In genomic region chr19:11528551-11529341, GRCh38 we compare ENCODE assay signal across 8 cellular contexts. TPM values are rescaled to one million over a fixed set of nuclear protein-coding genes. Genes with fewer than 3 reads are reported as not detected.
DNase-seq lines count a peak whose midpoint lies in the region; ATAC-seq and TF ChIP-seq lines count a peak whose summit lies in the region.

A gene with protein sequence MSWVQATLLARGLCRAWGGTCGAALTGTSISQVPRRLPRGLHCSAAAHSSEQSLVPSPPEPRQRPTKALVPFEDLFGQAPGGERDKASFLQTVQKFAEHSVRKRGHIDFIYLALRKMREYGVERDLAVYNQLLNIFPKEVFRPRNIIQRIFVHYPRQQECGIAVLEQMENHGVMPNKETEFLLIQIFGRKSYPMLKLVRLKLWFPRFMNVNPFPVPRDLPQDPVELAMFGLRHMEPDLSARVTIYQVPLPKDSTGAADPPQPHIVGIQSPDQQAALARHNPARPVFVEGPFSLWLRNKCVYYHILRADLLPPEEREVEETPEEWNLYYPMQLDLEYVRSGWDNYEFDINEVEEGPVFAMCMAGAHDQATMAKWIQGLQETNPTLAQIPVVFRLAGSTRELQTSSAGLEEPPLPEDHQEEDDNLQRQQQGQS (minus strand): TSS chr19:11529134. CDS start chr19:11519170, 9,964 bp downstream.

- H3K9me3 ChIP-seq in CD4-positive, alpha-beta memory T cell (ENCODE audit: control insufficient read depth in 1 of 2, low read length in 2 of 2): no peaks in the 10 kb centered on the region
- H3K9me3 ChIP-seq in lower lobe of right lung: no peaks in the 10 kb centered on the region

- intact Hi-C loops in CD4-positive, alpha-beta memory T cell (cut with micrococcal nuclease): loop anchor here (1.0 kb wide), 3 partner anchors 23 to 93 kb away; partner anchors contain the start of genes ELOF1, ODAD3, PRKCSH and ZNF653
- intact Hi-C loops in lower lobe of right lung (cut with DNase I): no loop called here

- H3K4me3 Mint-ChIP-seq in CD4-positive, alpha-beta memory T cell: peak within 1 kb of the TSS; percentile 94 to 99 (median 98)

- peak within 1 kb of the TSS; percentile 91 to 98 (median 97) for H3K27ac Mint-ChIP-seq in CD4-positive, alpha-beta memory T cell

- no peaks in the 10 kb centered on the region for H3K27me3 Mint-ChIP-seq in CD4-positive, alpha-beta memory T cell

- H3K36me3 ChIP-seq in CD4-positive, alpha-beta memory T cell (ENCODE audit: insufficient read depth, low read length): no peaks in the 10 kb centered on the region
- H3K36me3 ChIP-seq in lower lobe of right lung: peaks cover 5% of the 10 kb centered on the region

- H3K9me3 Mint-ChIP-seq in CD4-positive, alpha-beta memory T cell: no peaks in the 10 kb centered on the region

- H3K27me3 ChIP-seq in CD4-positive, alpha-beta memory T cell (ENCODE audit: insufficient read depth, low read length): no peaks in the 10 kb centered on the region
- no peaks in the 10 kb centered on the region for H3K27me3 ChIP-seq in lower lobe of right lung (ENCODE audit: low read depth)

- peaks cover 13 to 21% (median 18%) of the 10 kb centered on the region in 4 donors for H3K4me1 Mint-ChIP-seq in CD4-positive, alpha-beta memory T cell

- H3K27ac ChIP-seq in CD4-positive, alpha-beta memory T cell (ENCODE audit: low read depth, low read length): peak within 1 kb of the TSS; percentile 76
- H3K27ac ChIP-seq in lower lobe of right lung: peak within 1 kb of the TSS; percentile 84

- POLR2A ChIA-PET in CD4-positive, alpha-beta memory T cell (lab: Charles Lee; ENCODE audit: partially characterized antibody): interaction anchor here (0.7 to 2.3 kb wide), 12 partner anchors 8 to 648 kb away, joined by 3 to 20 read pairs (median 5); partner anchors contain the start of genes ACP5, ELOF1, PRKCSH and SWSAP1

- no peak for TF ChIP-seq CTCF in lower lobe of right lung (IDR thresholded peaks at IDR 0.05)

- H3K4me3 ChIP-seq in CD4-positive, alpha-beta memory T cell (ENCODE audit: low read length in 2 of 2): peak within 1 kb of the TSS; percentile 70 to 83
- H3K4me3 ChIP-seq in lower lobe of right lung: peak within 1 kb of the TSS; percentile 83

- peak; percentile 94 for ATAC-seq in GM19467 (IDR thresholded peaks at IDR 0.05; ENCODE audit: unreplicated experiment)
- peak; percentile 99 for ATAC-seq in lower lobe of right lung

- peaks cover 0 to 4% of the 10 kb centered on the region in 2 donors for H3K36me3 Mint-ChIP-seq in CD4-positive, alpha-beta memory T cell

- H3K4me1 ChIP-seq in CD4-positive, alpha-beta memory T cell (ENCODE audit: insufficient read depth, low read length): peaks cover 15% of the 10 kb centered on the region
- H3K4me1 ChIP-seq in lower lobe of right lung: peaks cover 17% of the 10 kb centered on the region

- DNase-seq in CD4-positive, alpha-beta memory T cell: peak; percentile 90 to 95 (median 92)
- DNase-seq in HS-27A (ENCODE audit: low read depth) (peak; percentile 98), NK-92 (lab: John Stamatoyannopoulos, UW; ENCODE audit: unreplicated experiment) (peak; percentile 46), lower lobe of right lung (peak; percentile 98)
- DNase-seq in activated CD8-positive, alpha-beta memory T cell treated with anti-CD3 and anti-CD28 coated beads for 1 hour (ENCODE audit: extremely low read depth in 1 of 2, low read depth in 1 of 2): peak; percentile 78 to 79
- peak; percentile 85 for DNase-seq in effector CD4-positive, alpha-beta T cell
- peak; percentile 84 to 95 (median 93) for DNase-seq in stimulated activated CD4-positive, alpha-beta T cell treated with anti-CD3 and anti-CD28 coated beads, TNF-alpha, amount 100 ng/mL, for 24 hours (ENCODE audit: low read depth in 3 of 3)

- CTCF ChIA-PET in CD4-positive, alpha-beta memory T cell (lab: Charles Lee; ENCODE audit: partially characterized antibody): interaction anchor here (0.6 to 1.2 kb wide), 6 partner anchors 8 to 46 kb away, joined by 3 to 4 read pairs (median 3); partner anchors contain the start of gene ELOF1

RNA-seq across cellular contexts. Expression of the gene that starts here (rescaled TPM):
- 10 to 100 TPM; 39.5 to 46.2 TPM for total RNA-seq in CD4-positive, alpha-beta memory T cell
- polyA plus RNA-seq in CD4-positive, alpha-beta memory T cell: 10 to 100 TPM; 27.3 to 35.0 TPM
- 38.7 TPM for total RNA-seq in lower lobe of right lung

Comparison
In these comparisons a context has a peak if more than half of its experiments do, and no peak if none do; other contexts are left out.
1. Peak in every context shown above with its lines: DNase-seq, ATAC-seq, H3K4me3 ChIP-seq and H3K27ac ChIP-seq.
2. DNase-seq: peak in every context shown above with its lines; median percentile 98 in HS-27A; 98 in lower lobe of right lung; 93 in stimulated activated CD4-positive, alpha-beta T cell treated with anti-CD3 and anti-CD28 coated beads, TNF-alpha, amount 100 ng/mL, for 24 hours; 92 in CD4-positive, alpha-beta memory T cell; 85 in effector CD4-positive, alpha-beta T cell; 78 in activated CD8-positive, alpha-beta memory T cell treated with anti-CD3 and anti-CD28 coated beads for 1 hour; 46 in NK-92.